In the genomic region with DNA sequence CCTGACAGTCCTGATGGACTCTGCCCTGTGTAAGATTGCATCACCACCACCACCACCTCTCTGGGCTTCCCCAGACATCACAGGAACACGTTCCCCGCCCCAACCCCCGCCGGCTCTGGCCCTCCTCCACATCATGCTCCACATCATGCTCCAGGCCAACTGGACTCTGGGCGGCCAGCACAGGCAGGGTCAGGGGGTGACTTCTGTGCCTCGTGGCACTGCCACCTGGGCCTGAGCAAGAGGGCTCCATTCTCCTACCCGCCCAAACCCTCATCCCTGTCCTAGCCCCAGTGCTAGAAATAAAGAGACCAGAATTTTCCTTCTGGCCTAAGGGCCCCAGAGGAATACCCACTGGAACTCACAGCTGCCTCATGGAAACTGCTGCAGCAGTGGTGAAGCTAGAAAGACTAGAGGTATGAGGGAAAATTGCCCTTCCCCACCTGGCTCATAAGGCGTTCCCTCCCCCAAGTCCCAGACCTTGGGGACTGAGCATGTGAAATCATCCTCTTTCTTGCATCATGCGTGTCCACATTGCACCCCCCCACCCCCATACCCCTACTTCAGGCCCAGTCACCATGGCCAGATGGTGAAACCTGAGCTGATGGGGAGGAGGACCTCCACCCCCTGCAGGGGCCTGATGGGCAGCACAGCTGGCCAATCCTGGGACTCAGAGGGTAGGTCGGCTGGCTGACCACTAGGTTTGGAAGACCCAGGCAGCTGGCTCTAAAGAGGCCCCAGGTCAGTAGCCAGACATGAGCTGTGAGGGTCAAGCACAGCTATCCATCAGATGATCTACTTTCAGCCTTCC, we compare ENCODE assay signal across 9 cellular contexts. TPM values are rescaled to one million over a fixed set of nuclear protein-coding genes. Genes with fewer than 3 reads are reported as not detected.
DNase-seq lines count a peak whose midpoint lies in the region; ATAC-seq and TF ChIP-seq lines count a peak whose summit lies in the region.
"Had no signal": no experiment of that assay in that cellular context is flagged by ENCODE, and none has a peak within 500 bp of the region (broad histone marks: within the 10 kb centered on the region; RNA-seq: fewer than 3 reads in every experiment).

A gene with protein sequence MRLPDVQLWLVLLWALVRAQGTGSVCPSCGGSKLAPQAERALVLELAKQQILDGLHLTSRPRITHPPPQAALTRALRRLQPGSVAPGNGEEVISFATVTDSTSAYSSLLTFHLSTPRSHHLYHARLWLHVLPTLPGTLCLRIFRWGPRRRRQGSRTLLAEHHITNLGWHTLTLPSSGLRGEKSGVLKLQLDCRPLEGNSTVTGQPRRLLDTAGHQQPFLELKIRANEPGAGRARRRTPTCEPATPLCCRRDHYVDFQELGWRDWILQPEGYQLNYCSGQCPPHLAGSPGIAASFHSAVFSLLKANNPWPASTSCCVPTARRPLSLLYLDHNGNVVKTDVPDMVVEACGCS (plus strand): TSS at position 742 of the 808 bp plus-strand sequence. CDS start 230 bp downstream, outside the sequence.

- no peaks in the 10 kb centered on the region for H3K9me2 ChIP-seq in SK-N-SH

- TF ChIP-seq POLR2A in breast epithelium (IDR thresholded peaks at IDR 0.05) = no peak

- no peaks in the 10 kb centered on the region for H3K79me2 ChIP-seq in SK-N-SH (ENCODE audit: insufficient read depth)

- H3K27me3 ChIP-seq in SK-N-SH (ENCODE audit: insufficient read depth) (no peaks in the 10 kb centered on the region), breast epithelium (no peaks in the 10 kb centered on the region)

- H3K36me3 Mint-ChIP-seq in osteocyte (ENCODE audit: unreplicated experiment) = no peaks in the 10 kb centered on the region

- H4K20me1 ChIP-seq in SK-N-SH (ENCODE audit: insufficient read depth) = no peaks in the 10 kb centered on the region

- POLR2A ChIA-PET in SK-N-SH (lab: Yijun Ruan, JAX) = interaction anchor here (0.6 kb wide), 1 partner anchor 977 kb away, joined by 4 read pairs; no protein-coding TSS in a partner anchor

- H3K4me3 ChIP-seq in SK-N-SH (ENCODE audit: low read depth in 2 of 2, low read length in 1 of 2) (no peak within 1 kb of the TSS), breast epithelium (peak within 1 kb of the TSS in 2 of 3 donors; percentile 25 to 34)

- H3K27me3 Mint-ChIP-seq in osteocyte (ENCODE audit: unreplicated experiment) = no peaks in the 10 kb centered on the region

- WGBS in SK-N-SH (ENCODE audit: low lambda C conversion rate) = 69% methylated on average over 10 of the region's 10 CpGs

- intact Hi-C loops in breast epithelium (cut with DNase I; ENCODE audit: low total_unique reads) = no loop called here

- H3K9me3 Mint-ChIP-seq in osteocyte (ENCODE audit: unreplicated experiment) = no peaks in the 10 kb centered on the region

- no peak within 1 kb of the TSS for H3K27ac ChIP-seq in SK-N-SH (ENCODE audit: low read depth in 2 of 2, low read length in 1 of 2)
- H3K27ac ChIP-seq in breast epithelium = no peak within 1 kb of the TSS

- H3K4me1 Mint-ChIP-seq in osteocyte (ENCODE audit: unreplicated experiment) = peaks cover 37% of the 10 kb centered on the region

- H3K9me3 ChIP-seq in SK-N-SH = no peaks in the 10 kb centered on the region
- H3K9me3 ChIP-seq in breast epithelium = no peaks in the 10 kb centered on the region

- H3K4me2 ChIP-seq in SK-N-SH = no peak within 1 kb of the TSS

- H2AFZ ChIP-seq in SK-N-SH (ENCODE audit: low read depth) = no peak within 1 kb of the TSS

- H3K4me1 ChIP-seq in SK-N-SH (ENCODE audit: control insufficient read depth in 1 of 2, insufficient read depth in 2 of 2, low read depth in 1 of 2, low read length in 1 of 2) (peaks cover 6 to 20% of the 10 kb centered on the region in 2 experiments; a peak in 2 of 4 replicates), breast epithelium (no peaks in the 10 kb centered on the region)

- no peak for ATAC-seq in SK-N-SH treated with all-trans-retinoic acid at 6 μM for 48 hours
- no peak for ATAC-seq in HG03520 (IDR thresholded peaks at IDR 0.05; ENCODE audit: unreplicated experiment)

- DNase-seq in SK-N-SH = no peak
- DNase-seq in NCI-H2171 (lab: John Stamatoyannopoulos, UW) = peak; percentile 68
- no peak for DNase-seq in breast epithelium (ENCODE audit: low spot score in 2 of 2)
- DNase-seq in osteocyte (ENCODE audit: extremely low spot score, unreplicated experiment) = no peak
- DNase-seq in NCI-H1105 treated with DMSO at 0.1 percent for 48 hours (lab: John Stamatoyannopoulos, UW) = no peak
- no peak for DNase-seq in putamen (ENCODE audit: low spot score)

- no peak for TF ChIP-seq EP300 in SK-N-SH (IDR thresholded peaks at IDR 0.05; ENCODE audit: borderline replicate concordance in 1 of 2, low read depth in 1 of 2, low read length in 1 of 2)

- no peak for TF ChIP-seq RAD21 in SK-N-SH (IDR thresholded peaks at IDR 0.05; ENCODE audit: low read length)

- H3K9ac ChIP-seq in SK-N-SH = no peak within 1 kb of the TSS

- H3K36me3 ChIP-seq in SK-N-SH (replicated peaks in 1 of 2; ENCODE audit: control insufficient read depth in 1 of 2, insufficient read depth in 2 of 2, low read length in 1 of 2) = no peaks in the 10 kb centered on the region
- H3K36me3 ChIP-seq in breast epithelium = no peaks in the 10 kb centered on the region

- no peaks in the 10 kb centered on the region for H3F3A ChIP-seq in SK-N-SH (replicated peaks; ENCODE audit: insufficient read depth)

- H3K27ac Mint-ChIP-seq in osteocyte (ENCODE audit: unreplicated experiment) = peak within 1 kb of the TSS; percentile 75

- CTCF ChIA-PET in SK-N-SH (lab: Yijun Ruan, JAX) = interaction anchor here (1.0 to 13.7 kb wide), 19 partner anchors 9 to 241 kb away, joined by 3 to 391 read pairs (median 11); no protein-coding TSS in a partner anchor

- TF ChIP-seq CTCF in SK-N-SH (IDR thresholded peaks at IDR 0.05) = no peak
- TF ChIP-seq CTCF in breast epithelium (IDR thresholded peaks at IDR 0.05) = no peak
- TF ChIP-seq CTCF in osteocyte (IDR thresholded peaks at IDR 0.05) = no peak

- H3K4me3 Mint-ChIP-seq in osteocyte (ENCODE audit: unreplicated experiment) = no peak within 1 kb of the TSS

TF ChIP-seq in SK-N-SH, 30 proteins besides CTCF, POLR2A, EP300 and RAD21:
- TF ChIP-seq, protein P1, sequence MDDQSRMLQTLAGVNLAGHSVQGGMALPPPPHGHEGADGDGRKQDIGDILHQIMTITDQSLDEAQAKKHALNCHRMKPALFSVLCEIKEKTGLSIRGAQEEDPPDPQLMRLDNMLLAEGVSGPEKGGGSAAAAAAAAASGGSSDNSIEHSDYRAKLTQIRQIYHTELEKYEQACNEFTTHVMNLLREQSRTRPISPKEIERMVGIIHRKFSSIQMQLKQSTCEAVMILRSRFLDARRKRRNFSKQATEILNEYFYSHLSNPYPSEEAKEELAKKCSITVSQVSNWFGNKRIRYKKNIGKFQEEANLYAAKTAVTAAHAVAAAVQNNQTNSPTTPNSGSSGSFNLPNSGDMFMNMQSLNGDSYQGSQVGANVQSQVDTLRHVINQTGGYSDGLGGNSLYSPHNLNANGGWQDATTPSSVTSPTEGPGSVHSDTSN (IDR thresholded peaks at IDR 0.05) = peak; percentile 90
- TF ChIP-seq YY1 (IDR thresholded peaks at IDR 0.05; ENCODE audit: low read depth) (no peak), ELF1 (IDR thresholded peaks at IDR 0.05) (no peak), MXI1 (IDR thresholded peaks at IDR 0.05; ENCODE audit: low read depth, low read length) (no peak)

TF ChIP-seq in SK-N-SH treated with all-trans-retinoic acid at 6 μM for 48 hours, 23 proteins besides CTCF, POLR2A, EP300 and RAD21:
- no peak for TF ChIP-seq SNAI2 (CRISPR knock-in tag; IDR thresholded peaks at IDR 0.05)

RNA-seq across cellular contexts. Expression of the gene that starts here (rescaled TPM):
- polyA plus RNA-seq in SK-N-SH (2012; rRNA removed) = 0.03 and 0.08 TPM in 2 replicates
- 0.01 and 0.07 TPM in 2 replicates for polyA plus RNA-seq in SK-N-SH (2012; cell fraction: cytosol; rRNA removed)
- 0.13 and 0.58 TPM in 2 replicates for polyA plus RNA-seq in SK-N-SH (2012; cell fraction: nucleus; rRNA removed)
- total RNA-seq in breast epithelium (not detected), osteocyte (1.0 and 1.3 TPM in 2 replicates)
- polyA plus RNA-seq: adipose tissue had no signal

Comparison
In these comparisons a context has a peak if more than half of its experiments do, and no peak if none do; other contexts are left out.
1. H3K4me3 ChIP-seq: peak in breast epithelium (2 of 3); none in SK-N-SH (0 of 2).